Comparison of ENCODE assay signal across 1 cellular context in the genomic region with DNA sequence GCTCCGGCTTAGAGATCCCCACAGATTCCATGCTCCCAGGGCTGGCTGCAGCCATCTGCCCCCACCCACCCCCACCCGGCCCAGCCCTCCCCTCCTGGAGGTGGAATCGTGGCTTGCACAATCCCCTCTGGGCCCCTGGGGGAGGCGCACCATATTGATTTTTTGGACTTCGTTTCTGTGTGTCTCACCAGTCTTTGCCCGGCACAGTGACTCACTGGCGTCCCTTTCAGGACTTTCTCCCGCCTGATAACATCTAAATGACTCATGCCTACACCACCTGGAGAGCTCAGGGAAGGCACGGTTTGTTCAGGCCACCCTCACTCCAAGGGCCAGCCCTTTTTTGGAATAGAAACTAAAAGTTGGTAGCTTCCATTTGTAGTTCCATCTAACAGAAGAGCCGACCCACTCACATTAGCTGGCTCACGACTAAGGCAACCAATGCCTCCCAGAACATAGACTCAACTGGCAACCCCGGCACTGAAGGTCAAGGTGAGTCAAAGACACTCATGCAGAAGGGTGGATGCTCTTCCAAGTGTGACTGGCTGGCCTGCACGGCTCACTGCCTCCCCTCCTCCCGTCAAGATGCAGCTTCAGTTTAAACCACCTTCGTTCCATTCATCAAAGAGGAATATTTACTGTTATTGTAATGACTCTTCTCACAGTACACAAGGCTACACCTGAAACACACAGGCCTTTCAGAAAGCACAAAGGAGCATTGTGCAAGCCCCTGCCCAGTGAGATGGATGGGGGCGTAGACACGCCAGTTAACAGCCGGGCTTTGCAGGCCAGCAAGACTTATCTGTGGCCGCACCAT.
TF ChIP-seq lines count a peak whose summit lies in the region.

No MANE protein-coding gene starts in this region.

TF ChIP-seq in A549, 52 proteins besides CTCF, POLR2A, EP300 and RAD21 (continued from another document):
- TF ChIP-seq BCL3 (IDR thresholded peaks at IDR 0.05) (peak; percentile 27; the same call in 1 of the 3 replicates), NFE2L2 (conservative IDR thresholded peaks at IDR 0.05; ENCODE audit: low read length) (no peak), MAZ (IDR thresholded peaks at IDR 0.05; ENCODE audit: borderline replicate concordance, low read depth, low read length) (no peak), SMC3 (IDR thresholded peaks at IDR 0.05) (peak; percentile 43), JUN (IDR thresholded peaks at IDR 0.05) (peak; percentile 74 to 82; a peak in 4 of 5 replicates), JUNB (IDR thresholded peaks at IDR 0.05) (peak; percentile 96)
